Comparison of ENCODE assay signal across 6 cellular contexts in genomic region chr9:76354221-76354620, GRCh38.
"Had no signal": no experiment of that assay in that cellular context is flagged by ENCODE, and none has a peak within 500 bp of the region (broad histone marks: within the 10 kb centered on the region; RNA-seq: fewer than 3 reads in every experiment).

No MANE protein-coding gene starts in this region.

- H3K36me3 Mint-ChIP-seq: IgD-negative memory B cell had no signal

- H3K4me1 Mint-ChIP-seq: IgD-negative memory B cell had no signal

- DNase-seq: IMR-90, KBM-7, KG1 had no signal

- H3K4me3 Mint-ChIP-seq: IgD-negative memory B cell had no signal

- H3K27ac ChIP-seq: HL-60 had no signal

- FAIRE-seq: HTR-8/SVneo had no signal

- H3K9me3 Mint-ChIP-seq: IgD-negative memory B cell had no signal

- H3K27ac Mint-ChIP-seq: IgD-negative memory B cell had no signal
